ENCODE assay signal across 32 cellular contexts in genomic region chr10:72523062-72523461, GRCh38.
"Had no signal": no experiment of that assay in that cellular context is flagged by ENCODE, and none has a peak within 500 bp of the region (broad histone marks: within the 10 kb centered on the region; RNA-seq: fewer than 3 reads in every experiment).

No MANE protein-coding gene starts in this region.

- H3K27me3 ChIP-seq: adrenal gland, body of pancreas, breast epithelium, MG63 had no signal

- H3K4me1 ChIP-seq: adrenal gland, body of pancreas, breast epithelium had no signal

- DNase-seq: activated CD4-positive, alpha-beta T cell treated with anti-CD3 and anti-CD28 coated beads for 36 hours; activated CD4-positive, alpha-beta T cell treated with anti-CD3 and anti-CD28 coated beads, Interleukin-2, amount 10 ng/mL, durations not matched to agents 7 days and 5 days; activated CD4-positive, alpha-beta T cell treated with anti-CD3 and anti-CD28 coated beads, Interleukin-2, amount 50 U/mL, for 48 hours; activated CD8-positive, alpha-beta memory T cell treated with anti-CD3 and anti-CD28 coated beads, Interleukin-2, amount 50 U/mL, for 4 hours; activated CD8-positive, alpha-beta T cell treated with anti-CD3 and anti-CD28 coated beads, Interleukin-2, amount 10 ng/mL, durations not matched to agents 7 days and 5 days; activated gamma-delta T cell treated with Interleukin-2 at 50 U/mL for 16 hours; activated naive CD4-positive, alpha-beta T cell treated with anti-CD3 and anti-CD28 coated beads for 36 hours; activated T-cell treated with anti-CD3 and anti-CD28 coated beads for 4 hours; activated T-cell treated with anti-CD3 and anti-CD28 coated beads, Interleukin-2, amount 50 U/mL, for 4 hours; adrenal gland; body of pancreas; Kasumi-1; KG1; MG63; MV-4-11; NCI-H1092; NCI-H146; NCI-H187; NCI-H2029 treated with DMSO at 0.1 percent for 48 hours; NCI-H2107; NCI-H2171 treated with DMSO at 0.1 percent for 48 hours; NCI-H2227 treated with DMSO at 0.1 percent for 48 hours; NCI-H446; NCI-H510A treated with DMSO at 0.1 percent for 48 hours; NCI-H526 treated with DMSO at 0.1 percent for 48 hours; OCI-M1; Right ventricle myocardium superior had no signal

- ATAC-seq: activated CD4-positive, alpha-beta T cell treated with anti-CD3 and anti-CD28 coated beads for 36 hours; activated CD4-positive, CD25-positive, alpha-beta regulatory T cell treated with anti-CD3 and anti-CD28 coated beads, Interleukin-2, amount 50 U/mL, for 24 hours; activated CD8-positive, alpha-beta T cell treated with anti-CD3 and anti-CD28 coated beads, Interleukin-2, amount 10 ng/mL, durations not matched to agents 7 days and 5 days; activated naive CD4-positive, alpha-beta T cell treated with anti-CD3 and anti-CD28 coated beads, Interleukin-2, amount 50 U/mL, for 72 hours; activated T-cell treated with anti-CD3 and anti-CD28 coated beads, Interleukin-2, amount 50 U/mL, for 4 hours; body of pancreas; WTC11 had no signal

- H3K27ac ChIP-seq: adrenal gland, body of pancreas, breast epithelium, SK-N-MC had no signal

- H3K9me3 ChIP-seq: adrenal gland, body of pancreas, breast epithelium, MG63 had no signal

- H3K36me3 ChIP-seq: adrenal gland, breast epithelium, MG63 had no signal

- H3K4me3 ChIP-seq: adrenal gland, body of pancreas, breast epithelium, MG63, SK-N-MC had no signal
